1 cellular context compared by ENCODE assay signal in the genomic region with DNA sequence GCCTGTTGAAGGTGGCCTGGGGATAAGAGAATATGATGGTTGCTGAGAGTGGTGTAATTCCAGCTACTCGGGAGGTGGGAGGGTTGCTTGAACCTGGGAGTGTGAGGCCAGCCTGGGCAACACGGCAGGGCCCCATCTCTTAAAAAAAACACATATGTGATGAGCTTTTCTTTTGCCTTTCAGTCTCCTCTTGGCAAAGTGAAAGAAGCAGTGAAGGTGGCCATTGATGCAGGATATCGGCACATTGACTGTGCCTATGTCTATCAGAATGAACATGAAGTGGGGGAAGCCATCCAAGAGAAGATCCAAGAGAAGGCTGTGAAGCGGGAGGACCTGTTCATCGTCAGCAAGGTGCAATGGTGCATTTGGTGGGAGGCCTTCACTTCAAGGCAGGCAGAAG.
A peak's percentile ranks its signal among the peaks of the same experiment; 100 is the strongest.
TF ChIP-seq lines count a peak whose summit lies in the region.

No MANE protein-coding gene starts in this region.

TF ChIP-seq in A549, 52 proteins besides CTCF, POLR2A, EP300 and RAD21 (continued from another document):
- TF ChIP-seq CHD2 (IDR thresholded peaks at IDR 0.05; ENCODE audit: low read length, partially characterized antibody) = no peak
- no peak for TF ChIP-seq FOSL2 (IDR thresholded peaks at IDR 0.05)
- TF ChIP-seq FOSL2 (CRISPR knock-in tag; IDR thresholded peaks at IDR 0.05) = no peak; the same call in 1 of the 2 replicates
- TF ChIP-seq, protein P1, sequence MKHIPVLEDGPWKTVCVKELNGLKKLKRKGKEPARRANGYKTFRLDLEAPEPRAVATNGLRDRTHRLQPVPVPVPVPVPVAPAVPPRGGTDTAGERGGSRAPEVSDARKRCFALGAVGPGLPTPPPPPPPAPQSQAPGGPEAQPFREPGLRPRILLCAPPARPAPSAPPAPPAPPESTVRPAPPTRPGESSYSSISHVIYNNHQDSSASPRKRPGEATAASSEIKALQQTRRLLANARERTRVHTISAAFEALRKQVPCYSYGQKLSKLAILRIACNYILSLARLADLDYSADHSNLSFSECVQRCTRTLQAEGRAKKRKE (CRISPR knock-in tag; IDR thresholded peaks at IDR 0.05; ENCODE audit: low read depth) = no peak
- TF ChIP-seq RNF2 (IDR thresholded peaks at IDR 0.05; ENCODE audit: borderline replicate concordance, low read depth) = no peak
- peak; percentile 67; the same call in 1 of the 2 replicates for TF ChIP-seq TFCP2L1 (CRISPR knock-in tag; IDR thresholded peaks at IDR 0.05)
- TF ChIP-seq HEYL (CRISPR knock-in tag; IDR thresholded peaks at IDR 0.05) = no peak
- TF ChIP-seq ZSCAN20 (CRISPR knock-in tag; IDR thresholded peaks at IDR 0.05) = no peak
- no peak for TF ChIP-seq MAZ (IDR thresholded peaks at IDR 0.05; ENCODE audit: borderline replicate concordance, low read depth, low read length)
- TF ChIP-seq EHF (CRISPR knock-in tag; IDR thresholded peaks at IDR 0.05) = no peak
- TF ChIP-seq ZC3H11A (IDR thresholded peaks at IDR 0.05) = no peak
- TF ChIP-seq FOXS1 (CRISPR knock-in tag; IDR thresholded peaks at IDR 0.05) = no peak
- TF ChIP-seq, protein P2, sequence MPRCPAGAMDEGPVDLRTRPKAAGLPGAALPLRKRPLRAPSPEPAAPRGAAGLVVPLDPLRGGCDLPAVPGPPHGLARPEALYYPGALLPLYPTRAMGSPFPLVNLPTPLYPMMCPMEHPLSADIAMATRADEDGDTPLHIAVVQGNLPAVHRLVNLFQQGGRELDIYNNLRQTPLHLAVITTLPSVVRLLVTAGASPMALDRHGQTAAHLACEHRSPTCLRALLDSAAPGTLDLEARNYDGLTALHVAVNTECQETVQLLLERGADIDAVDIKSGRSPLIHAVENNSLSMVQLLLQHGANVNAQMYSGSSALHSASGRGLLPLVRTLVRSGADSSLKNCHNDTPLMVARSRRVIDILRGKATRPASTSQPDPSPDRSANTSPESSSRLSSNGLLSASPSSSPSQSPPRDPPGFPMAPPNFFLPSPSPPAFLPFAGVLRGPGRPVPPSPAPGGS (IDR thresholded peaks at IDR 0.05) = 0 out of 3 replicates have a peak, but pooled peaks have one; percentile 55
- TF ChIP-seq JUN (IDR thresholded peaks at IDR 0.05) = no peak; a peak in 2 of 5 replicates
- no peak for TF ChIP-seq ZFP36 (IDR thresholded peaks at IDR 0.05; ENCODE audit: borderline replicate concordance, partially characterized antibody)
- peak; percentile 90; the same call in 1 of the 2 replicates for TF ChIP-seq POLR2AphosphoS2 (conservative IDR thresholded peaks at IDR 0.05; ENCODE audit: low read length)
- no peak for TF ChIP-seq NFE2L2 (conservative IDR thresholded peaks at IDR 0.05; ENCODE audit: low read length)
- TF ChIP-seq HDAC2 (IDR thresholded peaks at IDR 0.05) = no peak
- peak; percentile 54; the same call in 1 of the 2 replicates for TF ChIP-seq HOXA7 (CRISPR knock-in tag; IDR thresholded peaks at IDR 0.05)
- TF ChIP-seq EHMT2 (IDR thresholded peaks at IDR 0.05; ENCODE audit: low read depth) = no peak
- TF ChIP-seq, protein P3, sequence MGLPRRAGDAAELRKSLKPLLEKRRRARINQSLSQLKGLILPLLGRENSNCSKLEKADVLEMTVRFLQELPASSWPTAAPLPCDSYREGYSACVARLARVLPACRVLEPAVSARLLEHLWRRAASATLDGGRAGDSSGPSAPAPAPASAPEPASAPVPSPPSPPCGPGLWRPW (IDR thresholded peaks at IDR 0.05) = no peak
- TF ChIP-seq, protein P4, sequence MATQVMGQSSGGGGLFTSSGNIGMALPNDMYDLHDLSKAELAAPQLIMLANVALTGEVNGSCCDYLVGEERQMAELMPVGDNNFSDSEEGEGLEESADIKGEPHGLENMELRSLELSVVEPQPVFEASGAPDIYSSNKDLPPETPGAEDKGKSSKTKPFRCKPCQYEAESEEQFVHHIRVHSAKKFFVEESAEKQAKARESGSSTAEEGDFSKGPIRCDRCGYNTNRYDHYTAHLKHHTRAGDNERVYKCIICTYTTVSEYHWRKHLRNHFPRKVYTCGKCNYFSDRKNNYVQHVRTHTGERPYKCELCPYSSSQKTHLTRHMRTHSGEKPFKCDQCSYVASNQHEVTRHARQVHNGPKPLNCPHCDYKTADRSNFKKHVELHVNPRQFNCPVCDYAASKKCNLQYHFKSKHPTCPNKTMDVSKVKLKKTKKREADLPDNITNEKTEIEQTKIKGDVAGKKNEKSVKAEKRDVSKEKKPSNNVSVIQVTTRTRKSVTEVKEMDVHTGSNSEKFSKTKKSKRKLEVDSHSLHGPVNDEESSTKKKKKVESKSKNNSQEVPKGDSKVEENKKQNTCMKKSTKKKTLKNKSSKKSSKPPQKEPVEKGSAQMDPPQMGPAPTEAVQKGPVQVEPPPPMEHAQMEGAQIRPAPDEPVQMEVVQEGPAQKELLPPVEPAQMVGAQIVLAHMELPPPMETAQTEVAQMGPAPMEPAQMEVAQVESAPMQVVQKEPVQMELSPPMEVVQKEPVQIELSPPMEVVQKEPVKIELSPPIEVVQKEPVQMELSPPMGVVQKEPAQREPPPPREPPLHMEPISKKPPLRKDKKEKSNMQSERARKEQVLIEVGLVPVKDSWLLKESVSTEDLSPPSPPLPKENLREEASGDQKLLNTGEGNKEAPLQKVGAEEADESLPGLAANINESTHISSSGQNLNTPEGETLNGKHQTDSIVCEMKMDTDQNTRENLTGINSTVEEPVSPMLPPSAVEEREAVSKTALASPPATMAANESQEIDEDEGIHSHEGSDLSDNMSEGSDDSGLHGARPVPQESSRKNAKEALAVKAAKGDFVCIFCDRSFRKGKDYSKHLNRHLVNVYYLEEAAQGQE (IDR thresholded peaks at IDR 0.05) = no peak
- no peak for TF ChIP-seq GATA3 (IDR thresholded peaks at IDR 0.05; ENCODE audit: borderline replicate concordance)
- no peak for TF ChIP-seq KDM5A (IDR thresholded peaks at IDR 0.05)
- TF ChIP-seq, protein P5, sequence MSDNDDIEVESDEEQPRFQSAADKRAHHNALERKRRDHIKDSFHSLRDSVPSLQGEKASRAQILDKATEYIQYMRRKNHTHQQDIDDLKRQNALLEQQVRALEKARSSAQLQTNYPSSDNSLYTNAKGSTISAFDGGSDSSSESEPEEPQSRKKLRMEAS (IDR thresholded peaks at IDR 0.05) = no peak
- no peak for TF ChIP-seq RCOR1 (IDR thresholded peaks at IDR 0.05; ENCODE audit: low read depth, low read length)
- no peak for TF ChIP-seq JUNB (IDR thresholded peaks at IDR 0.05)
- TF ChIP-seq BHLHE40 (IDR thresholded peaks at IDR 0.05; ENCODE audit: low read depth, low read length) = no peak
- TF ChIP-seq SMC3 (IDR thresholded peaks at IDR 0.05) = no peak
- no peak for TF ChIP-seq FOSB (CRISPR knock-in tag; IDR thresholded peaks at IDR 0.05)
- TF ChIP-seq, protein P6, sequence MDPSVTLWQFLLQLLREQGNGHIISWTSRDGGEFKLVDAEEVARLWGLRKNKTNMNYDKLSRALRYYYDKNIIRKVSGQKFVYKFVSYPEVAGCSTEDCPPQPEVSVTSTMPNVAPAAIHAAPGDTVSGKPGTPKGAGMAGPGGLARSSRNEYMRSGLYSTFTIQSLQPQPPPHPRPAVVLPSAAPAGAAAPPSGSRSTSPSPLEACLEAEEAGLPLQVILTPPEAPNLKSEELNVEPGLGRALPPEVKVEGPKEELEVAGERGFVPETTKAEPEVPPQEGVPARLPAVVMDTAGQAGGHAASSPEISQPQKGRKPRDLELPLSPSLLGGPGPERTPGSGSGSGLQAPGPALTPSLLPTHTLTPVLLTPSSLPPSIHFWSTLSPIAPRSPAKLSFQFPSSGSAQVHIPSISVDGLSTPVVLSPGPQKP (IDR thresholded peaks at IDR 0.05; ENCODE audit: low read depth, low read length) = no peak
- TF ChIP-seq, protein P7, sequence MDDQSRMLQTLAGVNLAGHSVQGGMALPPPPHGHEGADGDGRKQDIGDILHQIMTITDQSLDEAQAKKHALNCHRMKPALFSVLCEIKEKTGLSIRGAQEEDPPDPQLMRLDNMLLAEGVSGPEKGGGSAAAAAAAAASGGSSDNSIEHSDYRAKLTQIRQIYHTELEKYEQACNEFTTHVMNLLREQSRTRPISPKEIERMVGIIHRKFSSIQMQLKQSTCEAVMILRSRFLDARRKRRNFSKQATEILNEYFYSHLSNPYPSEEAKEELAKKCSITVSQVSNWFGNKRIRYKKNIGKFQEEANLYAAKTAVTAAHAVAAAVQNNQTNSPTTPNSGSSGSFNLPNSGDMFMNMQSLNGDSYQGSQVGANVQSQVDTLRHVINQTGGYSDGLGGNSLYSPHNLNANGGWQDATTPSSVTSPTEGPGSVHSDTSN (IDR thresholded peaks at IDR 0.05) = 0 out of 2 replicates have a peak, but pooled peaks have one; percentile 12
